In genomic region chr2:64228923-64229322, GRCh38 we compare ENCODE assay signal across 8 cellular contexts.
DNase-seq lines count a peak whose midpoint lies in the region; ATAC-seq and TF ChIP-seq lines count a peak whose summit lies in the region.

No MANE protein-coding gene starts in this region.

- no peak for ATAC-seq in HG02798 (IDR thresholded peaks at IDR 0.05; ENCODE audit: poor library complexity, unreplicated experiment)

- POLR2A ChIA-PET in Caco-2 (lab: Charles Lee): interaction anchor here (1.2 kb wide), 1 partner anchor 15 kb away, joined by 4 read pairs; no protein-coding TSS in a partner anchor

- H3K4ac ChIP-seq in neuronal stem cell (ENCODE audit: low read length): no peak overlapping the region

- H3K4me1 Mint-ChIP-seq in Caco-2 (ENCODE audit: low read depth, unreplicated experiment): peaks cover 13% of the 10 kb centered on the region

- no peaks in the 10 kb centered on the region for H3K9me3 Mint-ChIP-seq in Caco-2 (ENCODE audit: unreplicated experiment)

- H3K9ac ChIP-seq in NT2/D1 (ENCODE audit: insufficient read length, low read depth) (peak overlapping the region; percentile 63), endocrine pancreas (ENCODE audit: control insufficient read depth, insufficient read depth, low read length) (no peak overlapping the region), neuronal stem cell (ENCODE audit: low read depth, low read length, poor library complexity) (no peak overlapping the region)

- H2AFZ ChIP-seq in neuronal stem cell (ENCODE audit: low read length): peak overlapping the region; percentile 87

- H3K4me1 ChIP-seq in Caco-2 (0 out of 2 replicates have a peak, but pooled peaks cover 5% of the 10 kb centered on the region), NT2/D1 (ENCODE audit: insufficient read depth, insufficient read length) (no peaks in the 10 kb centered on the region), endocrine pancreas (ENCODE audit: control insufficient read depth, insufficient read depth, low read length) (peaks cover 4% of the 10 kb centered on the region), neuronal stem cell (ENCODE audit: control insufficient read depth in 2 of 2, insufficient read depth in 1 of 2, low read depth in 1 of 2, low read length in 2 of 2) (peaks cover 0 to 16% of the 10 kb centered on the region in 2 donors)

- DNase-seq in Caco-2 (no peak), NT2/D1 (ENCODE audit: low read depth, low spot score) (no peak), neuronal stem cell (ENCODE audit: low spot score) (no peak), NCI-H1048 (lab: John Stamatoyannopoulos, UW) (no peak), NCI-H510A treated with DMSO at 0.1 percent for 48 hours (lab: John Stamatoyannopoulos, UW) (no peak)
- no peak for DNase-seq in activated effector memory CD4-positive, alpha-beta T cell treated with anti-CD3 and anti-CD28 coated beads, Interleukin-2, amount 50 U/mL, for 16 hours

- H3K36me3 Mint-ChIP-seq in Caco-2 (ENCODE audit: insufficient read depth, unreplicated experiment): no peaks in the 10 kb centered on the region

- TF ChIP-seq CTCF in Caco-2 (IDR thresholded peaks at IDR 0.05; ENCODE audit: insufficient read depth in 1 of 2, low read depth in 1 of 2, low read length in 1 of 2, severe bottlenecking in 1 of 2, unreplicated experiment in 1 of 2): no peak

- H3K4me3 ChIP-seq in Caco-2 (ENCODE audit: low read depth, low read length): no peak overlapping the region; the same call in 1 of the 2 replicates
- H3K4me3 ChIP-seq in NT2/D1 (ENCODE audit: insufficient read length, low read depth): no peak overlapping the region
- H3K4me3 ChIP-seq in endocrine pancreas (ENCODE audit: control insufficient read depth, insufficient read depth, low read length): peak overlapping the region; percentile 58
- H3K4me3 ChIP-seq in neuronal stem cell (ENCODE audit: low read length in 2 of 2): peak overlapping the region in 1 of 2 donors; percentile 36

- H4K91ac ChIP-seq in neuronal stem cell (ENCODE audit: low read depth, low read length, poor library complexity): no peak overlapping the region

- H3K27me3 Mint-ChIP-seq in Caco-2 (ENCODE audit: insufficient read depth, unreplicated experiment): no peaks in the 10 kb centered on the region

- no peak overlapping the region for H3K27ac ChIP-seq in neuronal stem cell (replicated peaks; ENCODE audit: low read length)

- H2BK5ac ChIP-seq in neuronal stem cell (ENCODE audit: low read length): no peak overlapping the region

- no peak overlapping the region for H3K14ac ChIP-seq in neuronal stem cell (ENCODE audit: low read length)

- intact Hi-C loops in Caco-2 (cut with micrococcal nuclease; ENCODE audit: unreplicated experiment): loop anchor here (1.0 to 5.0 kb wide), 2 partner anchors 72 to 180 kb away; no protein-coding TSS in a partner anchor

- H4K8ac ChIP-seq in neuronal stem cell (ENCODE audit: low read depth, low read length): no peak overlapping the region

- BruUV-seq in Caco-2 (replicated peaks; lab: Mats Ljungman, UMichigan): no TSS peak

- H3K4me3 Mint-ChIP-seq in Caco-2 (ENCODE audit: unreplicated experiment): peak overlapping the region; percentile 89

- H3K4me2 ChIP-seq in neuronal stem cell (ENCODE audit: insufficient read depth, low read length, poor library complexity, severe bottlenecking): no peak overlapping the region

- no peaks in the 10 kb centered on the region for H3K9me3 ChIP-seq in Caco-2
- no peaks in the 10 kb centered on the region for H3K9me3 ChIP-seq in NT2/D1 (ENCODE audit: insufficient read depth, low read length)
- no peaks in the 10 kb centered on the region for H3K9me3 ChIP-seq in endocrine pancreas (ENCODE audit: control insufficient read depth, low read length)
- H3K9me3 ChIP-seq in neuronal stem cell (replicated peaks in 1 of 2; ENCODE audit: control insufficient read depth in 2 of 2, insufficient read depth in 1 of 2, low read depth in 1 of 2, low read length in 2 of 2): no peaks in the 10 kb centered on the region

- no peak overlapping the region for H2BK12ac ChIP-seq in neuronal stem cell (ENCODE audit: low read length)

- no peak overlapping the region for H2BK15ac ChIP-seq in neuronal stem cell (ENCODE audit: low read length)

- H3K36me3 ChIP-seq in Caco-2 (ENCODE audit: control insufficient read depth, insufficient read depth, low read length) (no peaks in the 10 kb centered on the region), NT2/D1 (ENCODE audit: insufficient read depth, insufficient read length, low read length) (no peaks in the 10 kb centered on the region), endocrine pancreas (ENCODE audit: control insufficient read depth, insufficient read depth, low read length) (no peaks in the 10 kb centered on the region), neuronal stem cell (replicated peaks in 1 of 2; ENCODE audit: control insufficient read depth in 2 of 2, insufficient read depth in 2 of 2, low read length in 2 of 2) (no peaks in the 10 kb centered on the region)

- no peak overlapping the region for H2BK120ac ChIP-seq in neuronal stem cell (ENCODE audit: low read depth, low read length)

- no peak overlapping the region for H2AK5ac ChIP-seq in neuronal stem cell (ENCODE audit: low read depth, low read length)

- H3K18ac ChIP-seq in neuronal stem cell (ENCODE audit: low read length): no peak overlapping the region

- H3K27me3 ChIP-seq in Caco-2 (replicated peaks; ENCODE audit: control insufficient read depth, insufficient read depth, low read length): no peaks in the 10 kb centered on the region
- H3K27me3 ChIP-seq in NT2/D1 (ENCODE audit: insufficient read depth, insufficient read length): no peaks in the 10 kb centered on the region
- no peaks in the 10 kb centered on the region for H3K27me3 ChIP-seq in endocrine pancreas (ENCODE audit: control insufficient read depth, insufficient read depth, low read length)
- peaks cover 0 to 3% (median 0%) of the 10 kb centered on the region in 3 experiments for H3K27me3 ChIP-seq in neuronal stem cell (ENCODE audit: control insufficient read depth in 3 of 3, insufficient read depth in 3 of 3, low read depth in 1 of 3, low read length in 3 of 3)

- no peak overlapping the region for H3K27ac Mint-ChIP-seq in Caco-2 (ENCODE audit: unreplicated experiment)

- CTCF ChIA-PET in Caco-2 (lab: Charles Lee): interaction anchor here (1.1 to 1.6 kb wide), 2 partner anchors 99 to 179 kb away, joined by 3 read pairs; no protein-coding TSS in a partner anchor

- no CpG with 5 or more reads among the region's 3 CpGs for WGBS in neuronal stem cell (ENCODE audit: extremely low coverage in 2 of 2, insufficient read length in 2 of 2, insufficient replicate concordance in 1 of 2), 2 donors

- no peak overlapping the region for H3K23ac ChIP-seq in neuronal stem cell (ENCODE audit: low read depth, low read length, poor library complexity)

- H3K79me1 ChIP-seq in neuronal stem cell (ENCODE audit: low read depth, low read length): no peaks in the 10 kb centered on the region
